In the genomic region with DNA sequence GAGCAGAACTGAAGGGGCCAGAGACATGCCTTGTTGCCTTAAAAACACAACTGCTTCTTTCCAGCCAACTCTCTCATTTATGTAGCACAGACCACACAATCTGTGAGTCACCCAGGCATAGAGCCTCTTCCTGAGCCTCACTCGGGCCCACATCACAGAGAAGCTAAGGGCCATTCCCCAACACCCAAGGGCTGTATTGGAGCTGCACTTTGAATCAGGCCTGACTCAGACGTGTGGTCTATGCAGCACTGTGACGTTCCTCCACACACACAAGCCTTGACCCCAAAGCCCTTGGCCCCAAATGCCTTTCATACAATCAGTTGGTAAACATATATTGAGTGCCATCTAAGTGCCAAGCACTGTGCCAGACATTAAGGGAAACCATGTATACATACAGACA, we compare ENCODE assay signal across 9 cellular contexts.
DNase-seq lines count a peak whose midpoint lies in the region; ATAC-seq and TF ChIP-seq lines count a peak whose summit lies in the region.
"Had no signal": no experiment of that assay in that cellular context is flagged by ENCODE, and none has a peak within 500 bp of the region (broad histone marks: within the 10 kb centered on the region; RNA-seq: fewer than 3 reads in every experiment).

No MANE protein-coding gene starts in this region.

- peak; percentile 96 for DNase-seq in ELR (ENCODE audit: low read depth)
- DNase-seq in fibroblast of villous mesenchyme (ENCODE audit: low read depth) = peak; percentile 10
- no peak for DNase-seq in NOMO-1 treated with DMSO at 0.1 percent for 48 hours (lab: John Stamatoyannopoulos, UW; ENCODE audit: unreplicated experiment)
- DNase-seq in iPS-NIHi11 (ENCODE audit: low spot score) = no peak
- DNase-seq in D341Med (ENCODE audit: low spot score) = no peak
- no peak for DNase-seq in ecto neural progenitor cell (ENCODE audit: low spot score)
- DNase-seq: T-cell had no signal

- TF ChIP-seq CTCF in fibroblast of villous mesenchyme (IDR thresholded peaks at IDR 0.05; ENCODE audit: insufficient read depth, low read depth, low read length) = no peak

- ATAC-seq in GM21360 (IDR thresholded peaks at IDR 0.05; ENCODE audit: unreplicated experiment) = peak; percentile 92
- peak; percentile 90 for ATAC-seq in HG03469 (IDR thresholded peaks at IDR 0.05; ENCODE audit: unreplicated experiment)
- ATAC-seq: T-cell had no signal

- no peak overlapping the region for H3K4me3 ChIP-seq in fibroblast of villous mesenchyme (ENCODE audit: low read depth, low read length)

Comparison
In these comparisons a context has a peak if more than half of its experiments do, and no peak if none do; other contexts are left out.
1. DNase-seq: peak in ELR (single experiment) and fibroblast of villous mesenchyme (single experiment); none in NOMO-1 treated with DMSO at 0.1 percent for 48 hours (single experiment), iPS-NIHi11 (single experiment), D341Med (single experiment) and ecto neural progenitor cell (single experiment).